Comparison of ENCODE assay signal across 8 cellular contexts in genomic region chr1:53015508-53015860, GRCh38. TPM values are rescaled to one million over a fixed set of nuclear protein-coding genes. Genes with fewer than 3 reads are reported as not detected.
DNase-seq lines count a peak whose midpoint lies in the region; ATAC-seq, FAIRE-seq and TF ChIP-seq lines count a peak whose summit lies in the region.

No MANE protein-coding gene starts in this region.

- no peak for FAIRE-seq in pancreas (lab: Jason Lieb, UNC)

- TF ChIP-seq EP300 in esophagus muscularis mucosa (IDR thresholded peaks at IDR 0.05), result no peak

- H3K4me3 ChIP-seq in esophagus muscularis mucosa (peak overlapping the region; percentile 53 to 63 (median 56)), pancreas (peak overlapping the region; percentile 35 to 68 (median 52))

- 19% methylated on average over 3 of the region's 3 CpGs for WGBS in esophagus muscularis mucosa
- WGBS in pancreas, 2 donors, result 6 to 8% methylated on average over 3 of the region's 3 CpGs

- intact Hi-C loops in esophagus muscularis mucosa (cut with DNase I), result loop anchor here (10.0 kb wide), 1 partner anchor 169 kb away; no protein-coding TSS in a partner anchor
- intact Hi-C loops in pancreas (cut with DNase I), result no loop called here

- no peaks in the 10 kb centered on the region for H3K27me3 ChIP-seq in esophagus muscularis mucosa
- H3K27me3 ChIP-seq in pancreas, result no peaks in the 10 kb centered on the region

- H3K27ac ChIP-seq in esophagus muscularis mucosa (replicated peaks in 1 of 4) (peak overlapping the region in 3 of 4 donors; percentile 44 to 62 (median 56)), pancreas (no peak overlapping the region)

- TF ChIP-seq CTCF in esophagus muscularis mucosa (IDR thresholded peaks at IDR 0.05) (no peak), pancreas (IDR thresholded peaks at IDR 0.05) (no peak)

- H3K36me3 ChIP-seq in esophagus muscularis mucosa (peaks cover 0 to 10% (median 5%) of the 10 kb centered on the region in 4 donors), pancreas (no peaks in the 10 kb centered on the region)

- peak; percentile 13 for DNase-seq in ELF-1 (ENCODE audit: low read depth, low spot score)
- DNase-seq in OCI-M1 (lab: John Stamatoyannopoulos, UW), result peak; percentile 49
- no peak for DNase-seq in esophagus muscularis mucosa (ENCODE audit: extremely low spot score)
- DNase-seq in pancreas, result no peak
- DNase-seq in mesenteric fat pad (ENCODE audit: low spot score), result no peak
- no peak for DNase-seq in AG08396 (ENCODE audit: low spot score)

- no peak for TF ChIP-seq POLR2A in esophagus muscularis mucosa (IDR thresholded peaks at IDR 0.05; ENCODE audit: low read depth)

- peaks cover 13 to 23% (median 23%) of the 10 kb centered on the region in 4 donors for H3K4me1 ChIP-seq in esophagus muscularis mucosa
- H3K4me1 ChIP-seq in pancreas, result peaks cover 0 to 9% (median 0%) of the 10 kb centered on the region in 3 donors

- no peaks in the 10 kb centered on the region for H3K9me3 ChIP-seq in esophagus muscularis mucosa
- H3K9me3 ChIP-seq in pancreas, result no peaks in the 10 kb centered on the region

- ATAC-seq in pancreas (no peak), HG02973 (IDR thresholded peaks at IDR 0.05; ENCODE audit: unreplicated experiment) (no peak), HG02981 (IDR thresholded peaks at IDR 0.05; ENCODE audit: unreplicated experiment) (no peak)

RNA-seq across cellular contexts. Expression of gene PODN, which starts 46.5 kb away (rescaled TPM):
- total RNA-seq in esophagus muscularis mucosa (100 to 1,000 TPM in 3 of 4 donors, 10 to 100 TPM in 1; 78.6 to 150 (median 113) TPM), pancreas (10 to 100 TPM in 3 of 6 donors, 1 to 10 TPM in 3; 1.8 to 14.9 (median 7.8) TPM), mesenteric fat pad (86.3 TPM)
- polyA plus RNA-seq in pancreas, result 10 to 100 TPM in 1 of 2 donors, 1 to 10 TPM in 1; 7.5 to 14.6 TPM

Comparison
In these comparisons a context has a peak if more than half of its experiments do, and no peak if none do; other contexts are left out.
1. DNase-seq: peak in ELF-1 (single experiment) and OCI-M1 (single experiment); none in esophagus muscularis mucosa (single experiment), pancreas (0 of 6), mesenteric fat pad (single experiment) and AG08396 (single experiment).
2. H3K27ac ChIP-seq: peak in esophagus muscularis mucosa (3 of 4); none in pancreas (0 of 4).